Comparison of ENCODE assay signal across 8 cellular contexts in genomic region chr19:1237754-1238372, GRCh38. TPM values are rescaled to one million over a fixed set of nuclear protein-coding genes. Genes with fewer than 3 reads are reported as not detected.
A peak's percentile ranks its signal among the peaks of the same experiment; 100 is the strongest.
DNase-seq lines count a peak whose midpoint lies in the region; ATAC-seq, FAIRE-seq and TF ChIP-seq lines count a peak whose summit lies in the region.

Gene CBARP (minus strand): TSS chr19:1238005. CDS start chr19:1236100, 1,905 bp downstream.

- TF ChIP-seq CTCF in bronchial epithelial cell (IDR thresholded peaks at IDR 0.05; ENCODE audit: insufficient read depth, low read length, severe bottlenecking) (no peak), right lobe of liver (IDR thresholded peaks at IDR 0.05) (no peak), transverse colon (IDR thresholded peaks at IDR 0.05) (no peak)

- TF ChIP-seq POLR2A in right lobe of liver (IDR thresholded peaks at IDR 0.05) (no peak), transverse colon (IDR thresholded peaks at IDR 0.05) (no peak)

- H3K36me3 ChIP-seq in bronchial epithelial cell (ENCODE audit: control insufficient read depth, insufficient read depth, low read length): peaks cover 2% of the 10 kb centered on the region
- no peaks in the 10 kb centered on the region for H3K36me3 ChIP-seq in right lobe of liver
- H3K36me3 ChIP-seq in transverse colon: no peaks in the 10 kb centered on the region

- in situ Hi-C loops in transverse colon (cut with MboI; ENCODE audit: low pct_ligation_motif_present in 1 of 4, low pct_unique_long_range_greater_than_20kb in 1 of 4, low sequenced_read_pairs in 3 of 4): no loop called here

- H3K27me3 ChIP-seq in bronchial epithelial cell (ENCODE audit: control insufficient read depth, insufficient read depth, low read length) (no peaks in the 10 kb centered on the region), right lobe of liver (no peaks in the 10 kb centered on the region), transverse colon (peaks cover 46% of the 10 kb centered on the region)

- H3K9me3 ChIP-seq in right lobe of liver (no peaks in the 10 kb centered on the region), transverse colon (no peaks in the 10 kb centered on the region)

- peak; percentile 28 to 54 (median 54) for DNase-seq in NCI-H1417 (lab: John Stamatoyannopoulos, UW)
- DNase-seq in NCI-H1417 treated with DMSO at 0.1 percent for 48 hours (lab: John Stamatoyannopoulos, UW): no peak
- peak; percentile 25 for DNase-seq in NCI-H774 (lab: John Stamatoyannopoulos, UW)
- DNase-seq in bronchial epithelial cell (ENCODE audit: low read depth): no peak
- DNase-seq in right lobe of liver: no peak
- no peak for DNase-seq in transverse colon
- DNase-seq in NCI-H1092 treated with DMSO at 0.1 percent for 48 hours (lab: John Stamatoyannopoulos, UW): no peak

- no peak for FAIRE-seq in bronchial epithelial cell (lab: Jason Lieb, UNC)

- H3K27ac ChIP-seq in right lobe of liver (no peak within 1 kb of the TSS), transverse colon (peak within 1 kb of the TSS; percentile 4 to 99 (median 98))

- WGBS in right lobe of liver (ENCODE audit: insufficient coverage, low coverage, low lambda C conversion rate, missing lambda C conversion rate): 1% methylated on average over 15 of the region's 87 CpGs
- 1% methylated on average over 30 of the region's 87 CpGs; no CpG with 5 or more reads in 1 of the 2 donors for WGBS in transverse colon (ENCODE audit: low coverage in 1 of 2), 2 donors

- no peak for TF ChIP-seq EP300 in transverse colon (IDR thresholded peaks at IDR 0.05; ENCODE audit: low read depth)

- H3K4me3 ChIP-seq in bronchial epithelial cell (ENCODE audit: low read depth, low read length) (peak within 1 kb of the TSS; percentile 61), right lobe of liver (peak within 1 kb of the TSS; percentile 33 to 36 (median 36)), transverse colon (peak within 1 kb of the TSS; percentile 29 to 56 (median 37))

- intact Hi-C loops in right lobe of liver (cut with DNase I): no loop called here
- intact Hi-C loops in transverse colon (cut with DNase I; ENCODE audit: low total_unique reads): no loop called here

- peaks cover 0 to 30% (median 8%) of the 10 kb centered on the region in 4 donors for H3K4me1 ChIP-seq in right lobe of liver
- peaks cover 35 to 54% (median 45%) of the 10 kb centered on the region in 4 donors for H3K4me1 ChIP-seq in transverse colon

- ATAC-seq in right lobe of liver: no peak
- ATAC-seq in HG02840 (IDR thresholded peaks at IDR 0.05; ENCODE audit: low FRiP score, unreplicated experiment): no peak

RNA-seq across cellular contexts. Expression of gene CBARP, which starts in this region (rescaled TPM):
- total RNA-seq in bronchial epithelial cell (1.2 and 2.9 TPM in 2 replicates), right lobe of liver (under 1 TPM; 0.15 to 0.62 (median 0.31) TPM), transverse colon (1 to 10 TPM in 1 of 4 donors, under 1 TPM in 2, not detected in 1; 0.32 to 5.2 (median 0.68) TPM)

Comparison
In these comparisons a context has a peak if more than half of its experiments do, and no peak if none do; other contexts are left out.
1. DNase-seq: peak in NCI-H1417 (3 of 3) and NCI-H774 (single experiment); none in NCI-H1417 treated with DMSO at 0.1 percent for 48 hours (single experiment), bronchial epithelial cell (single experiment), right lobe of liver (0 of 3), transverse colon (single experiment) and NCI-H1092 treated with DMSO at 0.1 percent for 48 hours (single experiment).
2. H3K27ac ChIP-seq: peak in transverse colon (4 of 4); none in right lobe of liver (0 of 3).
3. Peak in every context shown above with its lines, with median percentiles within 50 percentile points of each other: H3K4me3 ChIP-seq.